Comparison of ENCODE assay signal across 1 cellular context in genomic region chr1:150619576-150620509, GRCh38.
TF ChIP-seq lines count a peak whose summit lies in the region.

No MANE protein-coding gene starts in this region.

TF ChIP-seq in K562, 482 proteins besides CTCF, POLR2A, EP300 and RAD21 (continued from another document and continues in another):
- no peak for TF ChIP-seq E2F4 (CRISPR knock-in tag; IDR thresholded peaks at IDR 0.05; ENCODE audit: low read depth)
- TF ChIP-seq HEY1 (CRISPR knock-in tag; IDR thresholded peaks at IDR 0.05; ENCODE audit: borderline replicate concordance), result no peak
- no peak for TF ChIP-seq ZNF764 (CRISPR knock-in tag; IDR thresholded peaks at IDR 0.05; ENCODE audit: low read depth)
- no peak for TF ChIP-seq ZNF197 (CRISPR knock-in tag; IDR thresholded peaks at IDR 0.05; ENCODE audit: low read depth)
- no peak for TF ChIP-seq ATF1 (CRISPR knock-in tag; IDR thresholded peaks at IDR 0.05)
- peak; percentile 70 for TF ChIP-seq ATF1 (tag; IDR thresholded peaks at IDR 0.05)
- TF ChIP-seq ZNF3 (CRISPR knock-in tag; IDR thresholded peaks at IDR 0.05), result no peak
- peak; percentile 78 for TF ChIP-seq ATF3 (IDR thresholded peaks at IDR 0.05)
- no peak; the same call in 1 of the 2 replicates for TF ChIP-seq ATF3 (CRISPR knock-in tag; conservative IDR thresholded peaks at IDR 0.05)
- TF ChIP-seq MLX (CRISPR knock-in tag; conservative IDR thresholded peaks at IDR 0.05), result no peak
- TF ChIP-seq NRF1 (conservative IDR thresholded peaks at IDR 0.05 in 1 of 2, IDR thresholded peaks at IDR 0.05 in 1 of 2), result no peak
- no peak for TF ChIP-seq GTF2B (IDR thresholded peaks at IDR 0.05; ENCODE audit: extremely low read depth, insufficient read length)
- TF ChIP-seq ID3 (CRISPR knock-in tag; IDR thresholded peaks at IDR 0.05), result no peak
- no peak for TF ChIP-seq ID3 (tag; IDR thresholded peaks at IDR 0.05)
- TF ChIP-seq ETV6 (IDR thresholded peaks at IDR 0.05; ENCODE audit: borderline replicate concordance in 1 of 2, low read depth in 2 of 2, low read length in 1 of 2), result peak in 1 of 2 experiments; percentile 54; a peak in 1 of 4 replicates
- TF ChIP-seq ETV6 (CRISPR knock-in tag; IDR thresholded peaks at IDR 0.05; ENCODE audit: borderline replicate concordance), result no peak
- TF ChIP-seq ZFP36 (IDR thresholded peaks at IDR 0.05; ENCODE audit: low read depth, low read length, partially characterized antibody), result no peak
- no peak for TF ChIP-seq RUNX1 (IDR thresholded peaks at IDR 0.05; ENCODE audit: low read depth)
- no peak for TF ChIP-seq TEAD2 (tag; IDR thresholded peaks at IDR 0.05)
- TF ChIP-seq ZNF133 (CRISPR knock-in tag; IDR thresholded peaks at IDR 0.05), result no peak
- no peak for TF ChIP-seq BRF1 (IDR thresholded peaks at IDR 0.05; ENCODE audit: borderline replicate concordance, extremely low read depth, insufficient read length)
- peak; percentile 87 for TF ChIP-seq NFIC (IDR thresholded peaks at IDR 0.05)
- peak; percentile 85 for TF ChIP-seq GATA2 (CRISPR knock-in tag; IDR thresholded peaks at IDR 0.05)
- TF ChIP-seq ZNF217 (CRISPR knock-in tag; IDR thresholded peaks at IDR 0.05), result no peak
- TF ChIP-seq ZNF274 (IDR thresholded peaks at IDR 0.05; ENCODE audit: borderline replicate concordance, low read depth, low read length), result no peak
- no peak for TF ChIP-seq XRCC4 (IDR thresholded peaks at IDR 0.05; ENCODE audit: extremely low read depth, insufficient read depth, insufficient read length)
- no peak for TF ChIP-seq ZBTB8A (IDR thresholded peaks at IDR 0.05; ENCODE audit: partially characterized antibody)
- TF ChIP-seq ZFP91 (CRISPR knock-in tag; IDR thresholded peaks at IDR 0.05), result no peak
- no peak for TF ChIP-seq FOXJ3 (CRISPR knock-in tag; IDR thresholded peaks at IDR 0.05)
- no peak for TF ChIP-seq ZNF239 (CRISPR knock-in tag; IDR thresholded peaks at IDR 0.05)
- TF ChIP-seq TCFL5 (CRISPR knock-in tag; conservative IDR thresholded peaks at IDR 0.05), result no peak
- TF ChIP-seq FOXK1 (CRISPR knock-in tag; IDR thresholded peaks at IDR 0.05; ENCODE audit: borderline replicate concordance), result no peak
- TF ChIP-seq SUPT5H (IDR thresholded peaks at IDR 0.05), result no peak; the same call in none of the 2 replicates
- TF ChIP-seq ETS2 (tag; IDR thresholded peaks at IDR 0.05; ENCODE audit: borderline replicate concordance, poor library complexity, severe bottlenecking), result no peak
- peak; percentile 2; the same call in 1 of the 2 replicates for TF ChIP-seq ZBTB40 (IDR thresholded peaks at IDR 0.05)
- TF ChIP-seq ZBTB40 (CRISPR knock-in tag; IDR thresholded peaks at IDR 0.05), result no peak
- peak; percentile 86 for TF ChIP-seq LEF1 (IDR thresholded peaks at IDR 0.05)
- no peak for TF ChIP-seq ZNF717 (CRISPR knock-in tag; IDR thresholded peaks at IDR 0.05)
- no peak for TF ChIP-seq ZBTB12 (CRISPR knock-in tag; IDR thresholded peaks at IDR 0.05)
- no peak for TF ChIP-seq RREB1 (CRISPR knock-in tag; IDR thresholded peaks at IDR 0.05)
